ENCODE assay signal across 20 cellular contexts in the genomic region with DNA sequence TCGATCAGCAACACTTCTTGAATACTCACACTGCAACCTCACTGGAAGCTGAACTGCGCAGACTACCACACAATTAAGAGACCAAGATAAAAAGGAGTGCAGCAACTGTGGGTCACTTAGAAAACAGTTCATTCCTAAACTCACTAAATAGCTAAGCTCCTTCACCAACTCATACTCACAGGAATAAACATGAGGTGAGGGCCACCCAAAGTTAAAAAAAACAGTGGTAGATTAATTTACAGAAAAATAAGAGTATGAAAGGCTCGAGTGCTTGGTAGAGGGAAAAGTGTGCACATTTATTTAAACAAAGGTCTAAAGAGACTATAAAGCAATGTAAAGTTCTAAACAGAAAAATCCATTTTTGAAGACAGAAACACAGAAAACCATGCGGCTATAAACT. TPM values are rescaled to one million over a fixed set of nuclear protein-coding genes. Genes with fewer than 3 reads are reported as not detected.
DNase-seq lines count a peak whose midpoint lies in the region; ATAC-seq, FAIRE-seq and TF ChIP-seq lines count a peak whose summit lies in the region.
"Had no signal": no experiment of that assay in that cellular context is flagged by ENCODE, and none has a peak within 500 bp of the region (broad histone marks: within the 10 kb centered on the region; RNA-seq: fewer than 3 reads in every experiment).

No MANE protein-coding gene starts in this region.

- H3K27me3 Mint-ChIP-seq in CD4-positive, CD25-positive, alpha-beta regulatory T cell, result no peaks in the 10 kb centered on the region
- no peaks in the 10 kb centered on the region for H3K27me3 Mint-ChIP-seq in endodermal cell (ENCODE audit: insufficient read depth)
- H3K27me3 Mint-ChIP-seq: activated naive CD8-positive, alpha-beta T cell treated with anti-CD3 and anti-CD28 coated beads, Interleukin-2, amount 50 U/mL, for 24 hours; stimulated activated naive CD8-positive, alpha-beta T cell treated with anti-CD3 and anti-CD28 coated beads, Interleukin-15, amount 100 ng/mL, for 72 hours; T-cell had no signal

- no peaks in the 10 kb centered on the region for H3K27me3 ChIP-seq in CD4-positive, CD25-positive, alpha-beta regulatory T cell (ENCODE audit: control insufficient read depth, insufficient read depth, low read length)
- H3K27me3 ChIP-seq in HUES48 (ENCODE audit: control insufficient read depth, insufficient read depth, low read length) (no peaks in the 10 kb centered on the region), endodermal cell (ENCODE audit: control insufficient read depth, insufficient read depth, low read length, poor library complexity, severe bottlenecking) (no peaks in the 10 kb centered on the region), pancreas (no peaks in the 10 kb centered on the region)
- H3K27me3 ChIP-seq: uterus had no signal

- H3K4me1 ChIP-seq in CD4-positive, CD25-positive, alpha-beta regulatory T cell (ENCODE audit: control insufficient read depth, insufficient read depth, low read length, poor library complexity, severe bottlenecking), result peaks cover 27% of the 10 kb centered on the region
- H3K4me1 ChIP-seq in HUES48 (ENCODE audit: control insufficient read depth, insufficient read depth, low read length) (peaks cover 63% of the 10 kb centered on the region), endodermal cell (ENCODE audit: control insufficient read depth, insufficient read depth, low read length) (peaks cover 19% of the 10 kb centered on the region), pancreas (peaks cover 35 to 52% (median 51%) of the 10 kb centered on the region in 3 donors)

- peak overlapping the region; percentile 49; the same call in 1 of the 2 replicates for H3K9ac ChIP-seq in HUES48 (ENCODE audit: low read depth, low read length)
- H3K9ac ChIP-seq in endodermal cell (ENCODE audit: extremely low read depth, low read length, poor library complexity, severe bottlenecking), result no peak overlapping the region

- ATAC-seq in CD4-positive, CD25-positive, alpha-beta regulatory T cell (ENCODE audit: low read depth in 2 of 2), result no peak
- no peak for ATAC-seq in pancreas
- ATAC-seq: activated naive CD8-positive, alpha-beta T cell treated with anti-CD3 and anti-CD28 coated beads, Interleukin-2, amount 50 U/mL, for 24 hours; stimulated activated naive CD8-positive, alpha-beta T cell treated with anti-CD3 and anti-CD28 coated beads, Interleukin-15, amount 100 ng/mL, for 72 hours; T-cell had no signal

- no peaks in the 10 kb centered on the region for H3K9me3 Mint-ChIP-seq in CD4-positive, CD25-positive, alpha-beta regulatory T cell
- no peaks in the 10 kb centered on the region for H3K9me3 Mint-ChIP-seq in endodermal cell
- H3K9me3 Mint-ChIP-seq: activated naive CD8-positive, alpha-beta T cell treated with anti-CD3 and anti-CD28 coated beads, Interleukin-2, amount 50 U/mL, for 24 hours; neural crest cell; stimulated activated naive CD8-positive, alpha-beta T cell treated with anti-CD3 and anti-CD28 coated beads, Interleukin-15, amount 100 ng/mL, for 72 hours; T-cell had no signal

- H3K36me3 ChIP-seq in CD4-positive, CD25-positive, alpha-beta regulatory T cell (ENCODE audit: control insufficient read depth, insufficient read depth, low read length), result peaks cover 55% of the 10 kb centered on the region
- H3K36me3 ChIP-seq in HUES48 (ENCODE audit: control insufficient read depth, insufficient read depth, low read length) (peaks cover 70% of the 10 kb centered on the region), endodermal cell (ENCODE audit: control insufficient read depth, insufficient read depth, low read length) (peaks cover 87% of the 10 kb centered on the region), pancreas (peaks cover 0 to 9% (median 6%) of the 10 kb centered on the region in 3 donors)
- H3K36me3 ChIP-seq: uterus had no signal

- H3K27ac Mint-ChIP-seq in CD4-positive, CD25-positive, alpha-beta regulatory T cell, result peak overlapping the region; percentile 59 to 75 (median 74)
- peak overlapping the region; percentile 92 for H3K27ac Mint-ChIP-seq in endodermal cell
- H3K27ac Mint-ChIP-seq: activated naive CD8-positive, alpha-beta T cell treated with anti-CD3 and anti-CD28 coated beads, Interleukin-2, amount 50 U/mL, for 24 hours had no signal

- 90 to 100% methylated on average over 1 to 3 of the region's 4 CpGs for WGBS in endodermal cell (ENCODE audit: insufficient coverage in 1 of 2, insufficient read length in 1 of 2), 2 experiments
- WGBS in pancreas, 2 donors, result 67 to 79% methylated on average over 3 of the region's 4 CpGs

- DNase-seq in CD4-positive, CD25-positive, alpha-beta regulatory T cell, result no peak
- DNase-seq in endodermal cell (no peak), pancreas (no peak), NOMO-1 treated with dmso at 0.1 percent for 144 hours (lab: John Stamatoyannopoulos, UW; ENCODE audit: unreplicated experiment) (no peak), T-helper 1 cell (no peak), T-helper 2 cell (no peak), NCI-H1436 treated with DMSO at 0.1 percent for 48 hours (lab: John Stamatoyannopoulos, UW) (no peak)
- DNase-seq: activated naive CD8-positive, alpha-beta T cell treated with anti-CD3 and anti-CD28 coated beads, Interleukin-2, amount 50 U/mL, for 24 hours; HCEC 1CT; mesenchymal stem cell; NCI-H2081 treated with DMSO at 0.1 percent for 48 hours; NCI-H510A; retina; Right ventricle myocardium superior; stimulated activated naive CD8-positive, alpha-beta T cell treated with anti-CD3 and anti-CD28 coated beads, Interleukin-15, amount 100 ng/mL, for 72 hours; T-cell; uterus had no signal

- peaks cover 50 to 79% (median 68%) of the 10 kb centered on the region in 4 donors for H3K4me1 Mint-ChIP-seq in CD4-positive, CD25-positive, alpha-beta regulatory T cell
- H3K4me1 Mint-ChIP-seq in endodermal cell, result peaks cover 48% of the 10 kb centered on the region

- H3K36me3 Mint-ChIP-seq in CD4-positive, CD25-positive, alpha-beta regulatory T cell, result peaks cover 23% of the 10 kb centered on the region
- peaks cover 70% of the 10 kb centered on the region for H3K36me3 Mint-ChIP-seq in endodermal cell (ENCODE audit: low read depth)

- intact Hi-C loops in pancreas (cut with DNase I), result no loop called here

- TF ChIP-seq CTCF in endodermal cell (conservative IDR thresholded peaks at IDR 0.05), result no peak
- no peak for TF ChIP-seq CTCF in pancreas (IDR thresholded peaks at IDR 0.05)

- H3K4me3 ChIP-seq in CD4-positive, CD25-positive, alpha-beta regulatory T cell (ENCODE audit: low read depth, low read length), result no peak overlapping the region
- H3K4me3 ChIP-seq in HUES48 (ENCODE audit: low read depth, low read length) (no peak overlapping the region), endodermal cell (ENCODE audit: low read length) (no peak overlapping the region), pancreas (no peak overlapping the region)
- H3K4me3 ChIP-seq: uterus had no signal

- H3K4me3 Mint-ChIP-seq in CD4-positive, CD25-positive, alpha-beta regulatory T cell, result no peak overlapping the region
- H3K4me3 Mint-ChIP-seq in endodermal cell, result no peak overlapping the region
- H3K4me3 Mint-ChIP-seq: activated naive CD8-positive, alpha-beta T cell treated with anti-CD3 and anti-CD28 coated beads, Interleukin-2, amount 50 U/mL, for 24 hours; stimulated activated naive CD8-positive, alpha-beta T cell treated with anti-CD3 and anti-CD28 coated beads, Interleukin-15, amount 100 ng/mL, for 72 hours; T-cell had no signal

- no peaks in the 10 kb centered on the region for H3K9me3 ChIP-seq in CD4-positive, CD25-positive, alpha-beta regulatory T cell (ENCODE audit: control insufficient read depth in 2 of 2, low read length in 2 of 2)
- H3K9me3 ChIP-seq in HUES48 (ENCODE audit: control insufficient read depth, insufficient read depth, low read length) (no peaks in the 10 kb centered on the region), endodermal cell (ENCODE audit: control insufficient read depth, low read length) (no peaks in the 10 kb centered on the region), pancreas (no peaks in the 10 kb centered on the region)
- H3K9me3 ChIP-seq: uterus had no signal

- no peak overlapping the region for H3K27ac ChIP-seq in CD4-positive, CD25-positive, alpha-beta regulatory T cell (ENCODE audit: insufficient read depth, low read length, poor library complexity, severe bottlenecking)
- H3K27ac ChIP-seq in HUES48 (ENCODE audit: low read depth, low read length) (peak overlapping the region; percentile 96), endodermal cell (ENCODE audit: low read depth, low read length) (no peak overlapping the region), pancreas (peak overlapping the region; percentile 18 to 84 (median 59))

- FAIRE-seq in pancreas (lab: Jason Lieb, UNC), result no peak
- FAIRE-seq: bronchial epithelial cell had no signal

RNA-seq across cellular contexts. Expression of gene ANKRD10, which starts 7.6 kb away (rescaled TPM):
- total RNA-seq in CD4-positive, CD25-positive, alpha-beta regulatory T cell, result 139 TPM
- polyA plus RNA-seq in CD4-positive, CD25-positive, alpha-beta regulatory T cell, result 10 to 100 TPM; 66.5 to 82.9 (median 74.9) TPM
- 100 to 1,000 TPM; 148 to 182 TPM for total RNA-seq in endodermal cell
- 145 TPM for polyA plus RNA-seq in endodermal cell (2013, experiment 1 of 2)
- 147 TPM for polyA plus RNA-seq in endodermal cell (2013, experiment 2 of 2)
- total RNA-seq in pancreas, result 100 to 1,000 TPM in 1 of 6 donors, 10 to 100 TPM in 5; 37.6 to 122 (median 59.3) TPM
- 100 to 1,000 TPM in 1 of 2 donors, 10 to 100 TPM in 1; 95.3 to 138 TPM for polyA plus RNA-seq in pancreas

Comparison
In these comparisons a context has a peak if more than half of its experiments do, and no peak if none do; other contexts are left out.
1. H3K27ac ChIP-seq: peak in HUES48 (single experiment) and pancreas (4 of 4); none in CD4-positive, CD25-positive, alpha-beta regulatory T cell (single experiment) and endodermal cell (single experiment).